ENCODE assay signal across 14 cellular contexts in the genomic region with DNA sequence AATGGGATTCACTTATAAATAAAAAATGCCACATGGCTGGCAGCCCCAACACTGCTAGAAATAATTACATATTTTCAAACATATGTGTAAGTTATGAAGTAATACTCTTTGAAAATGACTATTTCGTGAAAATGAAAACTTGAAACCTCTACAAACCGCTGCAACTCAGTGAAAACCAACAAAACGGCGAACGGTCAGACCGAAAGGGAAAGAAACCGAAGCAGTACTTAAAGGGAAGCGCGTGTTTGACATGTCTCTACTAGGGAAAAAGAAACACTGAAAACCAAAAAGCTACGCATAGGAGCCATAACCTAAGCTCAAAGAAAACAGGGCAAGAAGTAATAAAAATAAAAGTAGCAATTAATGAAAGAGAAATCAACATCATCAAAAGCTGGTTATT.
DNase-seq lines count a peak whose midpoint lies in the region; ATAC-seq and TF ChIP-seq lines count a peak whose summit lies in the region.
"Had no signal": no experiment of that assay in that cellular context is flagged by ENCODE, and none has a peak within 500 bp of the region (broad histone marks: within the 10 kb centered on the region; RNA-seq: fewer than 3 reads in every experiment).

No MANE protein-coding gene starts in this region.

- H3K27me3 ChIP-seq in OCI-LY3 (ENCODE audit: low read depth, low read length): peaks cover 20% of the 10 kb centered on the region; the same call in 1 of the 2 replicates
- H3K27me3 ChIP-seq: gastrocnemius medialis had no signal

- H3K79me2 ChIP-seq in OCI-LY3 (ENCODE audit: low read length): no peaks in the 10 kb centered on the region

- no peak for ATAC-seq in activated naive CD8-positive, alpha-beta T cell treated with anti-CD3 and anti-CD28 coated beads, Interleukin-2, amount 50 U/mL, for 24 hours
- peak; percentile 76 for ATAC-seq in GM21515 (IDR thresholded peaks at IDR 0.05; ENCODE audit: unreplicated experiment)
- peak; percentile 75 for ATAC-seq in stimulated activated effector memory CD8-positive, alpha-beta T cell treated with anti-CD3 and anti-CD28 coated beads, Interleukin-12 subunit alpha, Interleukin-12 subunit beta, amount 100 ng/mL, for 72 hours
- ATAC-seq: gastrocnemius medialis had no signal

- no peaks in the 10 kb centered on the region for H3K27me3 Mint-ChIP-seq in activated naive CD8-positive, alpha-beta T cell treated with anti-CD3 and anti-CD28 coated beads, Interleukin-2, amount 50 U/mL, for 24 hours
- H3K27me3 Mint-ChIP-seq in activated naive CD8-positive, alpha-beta T cell treated with anti-CD3 and anti-CD28 coated beads for 36 hours: no peaks in the 10 kb centered on the region

- no peak for TF ChIP-seq CTCF in OCI-LY3 (IDR thresholded peaks at IDR 0.05; ENCODE audit: low read depth, low read length)

- peak overlapping the region; percentile 48 for H3K27ac Mint-ChIP-seq in activated naive CD8-positive, alpha-beta T cell treated with anti-CD3 and anti-CD28 coated beads, Interleukin-2, amount 50 U/mL, for 24 hours
- H3K27ac Mint-ChIP-seq in activated naive CD8-positive, alpha-beta T cell treated with anti-CD3 and anti-CD28 coated beads for 36 hours: no peak overlapping the region
- peak overlapping the region; percentile 72 for H3K27ac Mint-ChIP-seq in stimulated activated effector memory CD8-positive, alpha-beta T cell treated with anti-CD3 and anti-CD28 coated beads, Interleukin-12 subunit alpha, Interleukin-12 subunit beta, amount 100 ng/mL, for 72 hours
- H3K27ac Mint-ChIP-seq: brain had no signal

- H3K9ac ChIP-seq in OCI-LY3 (ENCODE audit: low read length): peak overlapping the region; percentile 5

- no peak overlapping the region for H3K4me3 Mint-ChIP-seq in activated naive CD8-positive, alpha-beta T cell treated with anti-CD3 and anti-CD28 coated beads, Interleukin-2, amount 50 U/mL, for 24 hours
- no peak overlapping the region for H3K4me3 Mint-ChIP-seq in activated naive CD8-positive, alpha-beta T cell treated with anti-CD3 and anti-CD28 coated beads for 36 hours
- H3K4me3 Mint-ChIP-seq in stimulated activated effector memory CD8-positive, alpha-beta T cell treated with anti-CD3 and anti-CD28 coated beads, Interleukin-12 subunit alpha, Interleukin-12 subunit beta, amount 100 ng/mL, for 72 hours: peak overlapping the region; percentile 75
- H3K4me3 Mint-ChIP-seq: brain had no signal

- peak overlapping the region; percentile 62 for H3K4me3 ChIP-seq in OCI-LY3 (ENCODE audit: low read length)
- H3K4me3 ChIP-seq: gastrocnemius medialis had no signal

- H3K36me3 Mint-ChIP-seq in activated naive CD8-positive, alpha-beta T cell treated with anti-CD3 and anti-CD28 coated beads, Interleukin-2, amount 50 U/mL, for 24 hours (ENCODE audit: low read depth): no peaks in the 10 kb centered on the region
- no peaks in the 10 kb centered on the region for H3K36me3 Mint-ChIP-seq in activated naive CD8-positive, alpha-beta T cell treated with anti-CD3 and anti-CD28 coated beads for 36 hours
- H3K36me3 Mint-ChIP-seq in stimulated activated effector memory CD8-positive, alpha-beta T cell treated with anti-CD3 and anti-CD28 coated beads, Interleukin-12 subunit alpha, Interleukin-12 subunit beta, amount 100 ng/mL, for 72 hours: no peaks in the 10 kb centered on the region
- H3K36me3 Mint-ChIP-seq: activated naive CD4-positive, alpha-beta T cell treated with anti-CD3 and anti-CD28 coated beads, Interleukin-2, amount 50 U/mL, for 72 hours; brain had no signal

- no peaks in the 10 kb centered on the region for H3K36me3 ChIP-seq in OCI-LY3 (replicated peaks; ENCODE audit: low read depth, low read length)
- H3K36me3 ChIP-seq: gastrocnemius medialis had no signal

- no peak for DNase-seq in activated naive CD8-positive, alpha-beta T cell treated with anti-CD3 and anti-CD28 coated beads, Interleukin-2, amount 50 U/mL, for 24 hours
- no peak for DNase-seq in activated naive CD8-positive, alpha-beta T cell treated with anti-CD3 and anti-CD28 coated beads for 36 hours
- peak in 1 of 2 donors; percentile 68 for DNase-seq in stimulated activated effector memory CD8-positive, alpha-beta T cell treated with anti-CD3 and anti-CD28 coated beads, Interleukin-12 subunit alpha, Interleukin-12 subunit beta, amount 100 ng/mL, for 72 hours (ENCODE audit: low spot score in 2 of 2)
- DNase-seq in NCI-H446 (lab: John Stamatoyannopoulos, UW) (no peak), DMS153 (lab: John Stamatoyannopoulos, UW) (no peak), NCI-H2227 treated with DMSO at 0.1 percent for 48 hours (lab: John Stamatoyannopoulos, UW) (no peak)
- DNase-seq: gastrocnemius medialis, midbrain, NCI-H1436, SW 1271 had no signal

- H3K9me3 Mint-ChIP-seq in activated naive CD8-positive, alpha-beta T cell treated with anti-CD3 and anti-CD28 coated beads, Interleukin-2, amount 50 U/mL, for 24 hours: no peaks in the 10 kb centered on the region
- no peaks in the 10 kb centered on the region for H3K9me3 Mint-ChIP-seq in activated naive CD8-positive, alpha-beta T cell treated with anti-CD3 and anti-CD28 coated beads for 36 hours
- H3K9me3 Mint-ChIP-seq in stimulated activated effector memory CD8-positive, alpha-beta T cell treated with anti-CD3 and anti-CD28 coated beads, Interleukin-12 subunit alpha, Interleukin-12 subunit beta, amount 100 ng/mL, for 72 hours: no peaks in the 10 kb centered on the region
- H3K9me3 Mint-ChIP-seq: activated naive CD4-positive, alpha-beta T cell treated with anti-CD3 and anti-CD28 coated beads, Interleukin-2, amount 50 U/mL, for 72 hours; brain had no signal

- peak overlapping the region; percentile 43 for H2AFZ ChIP-seq in OCI-LY3 (ENCODE audit: low read depth, low read length)

- no peaks in the 10 kb centered on the region for H4K20me1 ChIP-seq in OCI-LY3 (ENCODE audit: insufficient read depth, low read length)

- H3K4me2 ChIP-seq in OCI-LY3 (ENCODE audit: low read length): peak overlapping the region; percentile 55

- H3K27ac ChIP-seq in OCI-LY3 (ENCODE audit: low read length): no peak overlapping the region
- H3K27ac ChIP-seq: gastrocnemius medialis had no signal

- H3K4me1 ChIP-seq in OCI-LY3 (ENCODE audit: low read length): peaks cover 7% of the 10 kb centered on the region; the same call in 1 of the 2 replicates
- H3K4me1 ChIP-seq: gastrocnemius medialis had no signal

- no peaks in the 10 kb centered on the region for H3K4me1 Mint-ChIP-seq in activated naive CD8-positive, alpha-beta T cell treated with anti-CD3 and anti-CD28 coated beads, Interleukin-2, amount 50 U/mL, for 24 hours
- no peaks in the 10 kb centered on the region for H3K4me1 Mint-ChIP-seq in activated naive CD8-positive, alpha-beta T cell treated with anti-CD3 and anti-CD28 coated beads for 36 hours
- H3K4me1 Mint-ChIP-seq in stimulated activated effector memory CD8-positive, alpha-beta T cell treated with anti-CD3 and anti-CD28 coated beads, Interleukin-12 subunit alpha, Interleukin-12 subunit beta, amount 100 ng/mL, for 72 hours: peaks cover 17% of the 10 kb centered on the region
- H3K4me1 Mint-ChIP-seq: brain had no signal

- H3K9me3 ChIP-seq in OCI-LY3 (ENCODE audit: insufficient read depth, low read length): no peaks in the 10 kb centered on the region
- H3K9me3 ChIP-seq: gastrocnemius medialis had no signal
